ENCODE assay signal across 11 cellular contexts in genomic region chr12:109099426-109100020, GRCh38. TPM values are rescaled to one million over a fixed set of nuclear protein-coding genes. Genes with fewer than 3 reads are reported as not detected.
DNase-seq lines count a peak whose midpoint lies in the region; ATAC-seq and TF ChIP-seq lines count a peak whose summit lies in the region.
"Had no signal": no experiment of that assay in that cellular context is flagged by ENCODE, and none has a peak within 500 bp of the region (broad histone marks: within the 10 kb centered on the region; RNA-seq: fewer than 3 reads in every experiment).

No MANE protein-coding gene starts in this region.

- H3K27ac ChIP-seq in vagina, result peak overlapping the region; percentile 86

- no peak overlapping the region for H3K27ac Mint-ChIP-seq in stimulated activated naive CD8-positive, alpha-beta T cell treated with anti-CD3 and anti-CD28 coated beads, Interleukin-15, Interleukin-2, amounts not matched to agents 100 ng/mL and 50 ng/mL, for 24 hours
- peak overlapping the region in 4 of 5 experiments; percentile 46 to 87 (median 58) for H3K27ac Mint-ChIP-seq in brain

- H3K36me3 ChIP-seq in mucosa of stomach (ENCODE audit: control insufficient read depth, insufficient read depth, low read length) (no peaks in the 10 kb centered on the region), vagina (peaks cover 0 to 30% of the 10 kb centered on the region in 2 donors)

- H3K4me3 Mint-ChIP-seq in stimulated activated naive CD8-positive, alpha-beta T cell treated with anti-CD3 and anti-CD28 coated beads, Interleukin-15, Interleukin-2, amounts not matched to agents 100 ng/mL and 50 ng/mL, for 24 hours, result peak overlapping the region; percentile 88
- peak overlapping the region; percentile 91 to 97 (median 94) for H3K4me3 Mint-ChIP-seq in brain

- DNase-seq in stimulated activated naive CD8-positive, alpha-beta T cell treated with anti-CD3 and anti-CD28 coated beads, Interleukin-15, Interleukin-2, amounts not matched to agents 100 U/mL and 50 U/mL, for 24 hours, result no peak
- DNase-seq in vagina (ENCODE audit: extremely low spot score in 2 of 2) (no peak), GM19238 (ENCODE audit: insufficient read length, low spot score) (no peak)
- DNase-seq: NCI-H1417 had no signal

- no peaks in the 10 kb centered on the region for H3K9me3 Mint-ChIP-seq in stimulated activated naive CD8-positive, alpha-beta T cell treated with anti-CD3 and anti-CD28 coated beads, Interleukin-15, Interleukin-2, amounts not matched to agents 100 ng/mL and 50 ng/mL, for 24 hours
- no peaks in the 10 kb centered on the region for H3K9me3 Mint-ChIP-seq in brain

- peak overlapping the region; percentile 37 for H3K9ac ChIP-seq in mucosa of stomach (ENCODE audit: low read length)

- H3K4me1 ChIP-seq in mucosa of stomach (ENCODE audit: control insufficient read depth, insufficient read depth, low read length) (peaks cover 12% of the 10 kb centered on the region), vagina (peaks cover 45% of the 10 kb centered on the region)

- intact Hi-C loops in vagina (cut with DNase I), result loop anchor here (5.0 to 10.0 kb wide), 2 partner anchors 245 to 537 kb away; partner anchors contain the start of genes ISCU, SART3 and SSH1

- no peak for ATAC-seq in stimulated activated naive CD8-positive, alpha-beta T cell treated with anti-CD3 and anti-CD28 coated beads, Interleukin-15, Interleukin-2, amounts not matched to agents 100 U/mL and 50 U/mL, for 24 hours
- ATAC-seq in GM21423 (IDR thresholded peaks at IDR 0.05; ENCODE audit: unreplicated experiment) (no peak), GM18861 (IDR thresholded peaks at IDR 0.05; ENCODE audit: unreplicated experiment) (no peak)
- ATAC-seq: activated CD4-positive, CD25-positive, alpha-beta regulatory T cell treated with anti-CD3 and anti-CD28 coated beads, Interleukin-2, amount 50 U/mL, for 24 hours; esophagus mucosa had no signal

- H3K9me3 ChIP-seq in mucosa of stomach (ENCODE audit: control insufficient read depth, low read length) (no peaks in the 10 kb centered on the region), vagina (no peaks in the 10 kb centered on the region)

- peaks cover 22% of the 10 kb centered on the region for H3K4me1 Mint-ChIP-seq in stimulated activated naive CD8-positive, alpha-beta T cell treated with anti-CD3 and anti-CD28 coated beads, Interleukin-15, Interleukin-2, amounts not matched to agents 100 ng/mL and 50 ng/mL, for 24 hours (ENCODE audit: low read depth)
- H3K4me1 Mint-ChIP-seq in brain, result peaks cover 27% of the 10 kb centered on the region

- H3K4me3 ChIP-seq in mucosa of stomach (ENCODE audit: low read length) (no peak overlapping the region), vagina (peak overlapping the region; percentile 68 to 98)

- no peak for TF ChIP-seq POLR2A in vagina (IDR thresholded peaks at IDR 0.05)

- H3K36me3 Mint-ChIP-seq in stimulated activated naive CD8-positive, alpha-beta T cell treated with anti-CD3 and anti-CD28 coated beads, Interleukin-15, Interleukin-2, amounts not matched to agents 100 ng/mL and 50 ng/mL, for 24 hours (ENCODE audit: low read depth), result peaks cover 53% of the 10 kb centered on the region
- H3K36me3 Mint-ChIP-seq in brain, result peaks cover 46% of the 10 kb centered on the region

- H3K27me3 ChIP-seq in mucosa of stomach (ENCODE audit: control insufficient read depth, insufficient read depth, low read length), result no peaks in the 10 kb centered on the region
- H3K27me3 ChIP-seq in vagina, result no peaks in the 10 kb centered on the region

- TF ChIP-seq CTCF in brain (conservative IDR thresholded peaks at IDR 0.05) (no peak), vagina (IDR thresholded peaks at IDR 0.05) (no peak)

- no peaks in the 10 kb centered on the region for H3K27me3 Mint-ChIP-seq in stimulated activated naive CD8-positive, alpha-beta T cell treated with anti-CD3 and anti-CD28 coated beads, Interleukin-15, Interleukin-2, amounts not matched to agents 100 ng/mL and 50 ng/mL, for 24 hours
- H3K27me3 Mint-ChIP-seq in brain, result peaks cover 6% of the 10 kb centered on the region

RNA-seq across cellular contexts. Expression of gene UNG, which starts 2.1 kb away (rescaled TPM):
- polyA plus RNA-seq in brain (ENCODE audit: insufficient read depth, low read depth, low replicate concordance), result 68.8 TPM
- 29.2 TPM for total RNA-seq in vagina

RNA-seq across cellular contexts. Expression of gene ALKBH2, which starts 6.3 kb away (rescaled TPM):
- 20.9 TPM for polyA plus RNA-seq in brain (ENCODE audit: insufficient read depth, low read depth, low replicate concordance)
- total RNA-seq in vagina, result 14.5 TPM

RNA-seq across cellular contexts. Expression of gene ACACB, which starts 16.9 kb away (rescaled TPM):
- polyA plus RNA-seq in brain (ENCODE audit: insufficient read depth, low read depth, low replicate concordance), result 5.2 TPM
- 130 TPM for total RNA-seq in vagina

RNA-seq across cellular contexts. Expression of gene USP30, which starts 47.1 kb away (rescaled TPM):
- polyA plus RNA-seq in brain (ENCODE audit: insufficient read depth, low read depth, low replicate concordance), result 12.5 TPM
- total RNA-seq in vagina, result 15.5 TPM
